ENCODE assay signal across 1 cellular context in genomic region chr17:79743614-79744013, GRCh38.
TF ChIP-seq lines count a peak whose summit lies in the region.

No MANE protein-coding gene starts in this region.

TF ChIP-seq in H1, 55 proteins besides CTCF, POLR2A, EP300 and RAD21:
- no peak for TF ChIP-seq HDAC2 (IDR thresholded peaks at IDR 0.05; ENCODE audit: borderline replicate concordance in 1 of 2, low read depth in 2 of 2, low read length in 2 of 2)
- no peak for TF ChIP-seq SIX5 (IDR thresholded peaks at IDR 0.05; ENCODE audit: low read depth, low read length)
- no peak for TF ChIP-seq RFX5 (IDR thresholded peaks at IDR 0.05; ENCODE audit: borderline replicate concordance, low read depth, low read length)
